ENCODE assay signal across 1 cellular context in genomic region chr11:33029218-33029617, GRCh38. TPM values are rescaled to one million over a fixed set of nuclear protein-coding genes. Genes with fewer than 3 reads are reported as not detected.
"Had no signal": no experiment of that assay in that cellular context is flagged by ENCODE, and none has a peak within 500 bp of the region (broad histone marks: within the 10 kb centered on the region; RNA-seq: fewer than 3 reads in every experiment).

No MANE protein-coding gene starts in this region.

RNA-seq across cellular contexts. Expression of gene DEPDC7, which starts 13.5 kb away (rescaled TPM):
- total RNA-seq: ascending aorta had no signal
